In the genomic region with DNA sequence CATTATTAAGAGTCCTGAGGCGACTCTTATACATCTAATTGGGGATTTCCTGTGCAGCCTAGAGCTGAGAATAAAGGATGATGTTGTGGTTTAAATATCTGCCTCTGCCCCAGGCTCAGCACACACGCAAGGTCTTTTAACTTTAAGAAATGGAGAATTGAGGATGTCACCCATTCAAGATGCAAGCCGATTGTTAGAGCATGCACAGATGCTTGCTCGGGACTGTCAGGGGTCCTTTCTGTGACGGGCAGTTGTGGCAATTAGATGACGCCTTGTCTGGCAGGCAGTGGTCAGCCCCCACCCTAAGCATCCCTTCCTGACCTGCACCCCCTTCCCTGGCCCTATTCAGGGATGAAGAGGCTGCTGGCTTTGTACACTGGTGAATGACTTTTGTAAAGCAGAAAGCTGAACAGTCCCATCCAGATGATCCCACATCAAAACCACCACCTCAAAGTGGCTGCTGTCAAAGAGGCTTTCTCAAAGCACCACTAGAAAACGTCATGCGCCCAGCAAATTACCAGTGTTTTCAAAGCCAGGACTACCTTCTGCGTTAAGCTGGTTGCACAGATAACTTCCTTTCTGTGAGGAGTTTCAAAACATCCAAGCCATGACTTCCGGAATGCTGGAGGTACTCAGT, we compare ENCODE assay signal across 9 cellular contexts. TPM values are rescaled to one million over a fixed set of nuclear protein-coding genes. Genes with fewer than 3 reads are reported as not detected.
DNase-seq lines count a peak whose midpoint lies in the region; ATAC-seq and TF ChIP-seq lines count a peak whose summit lies in the region.
"Had no signal": no experiment of that assay in that cellular context is flagged by ENCODE, and none has a peak within 500 bp of the region (broad histone marks: within the 10 kb centered on the region; RNA-seq: fewer than 3 reads in every experiment).

No MANE protein-coding gene starts in this region.

- H3K36me3 Mint-ChIP-seq in activated CD8-positive, alpha-beta memory T cell treated with anti-CD3 and anti-CD28 coated beads, Interleukin-2, amount 10 ng/mL, durations not matched to agents 7 days and 5 days, result no peaks in the 10 kb centered on the region
- H3K36me3 Mint-ChIP-seq in stimulated activated memory B cell treated with anti-CD40 and anti-IgM and Interleukin-4, amounts not matched to agents 10 μg/mL and 1 μg/mL and 100 μg/mL, for 72 hours, result no peaks in the 10 kb centered on the region
- no peaks in the 10 kb centered on the region for H3K36me3 Mint-ChIP-seq in osteocyte (ENCODE audit: unreplicated experiment)

- peak overlapping the region; percentile 47 for H3K4me3 Mint-ChIP-seq in activated CD8-positive, alpha-beta memory T cell treated with anti-CD3 and anti-CD28 coated beads, Interleukin-2, amount 10 ng/mL, durations not matched to agents 7 days and 5 days
- no peak overlapping the region for H3K4me3 Mint-ChIP-seq in stimulated activated memory B cell treated with anti-CD40 and anti-IgM and Interleukin-4, amounts not matched to agents 10 μg/mL and 1 μg/mL and 100 μg/mL, for 72 hours
- H3K4me3 Mint-ChIP-seq in osteocyte (ENCODE audit: unreplicated experiment), result no peak overlapping the region

- peak overlapping the region; percentile 95 for H3K27ac Mint-ChIP-seq in activated CD8-positive, alpha-beta memory T cell treated with anti-CD3 and anti-CD28 coated beads, Interleukin-2, amount 10 ng/mL, durations not matched to agents 7 days and 5 days
- no peak overlapping the region for H3K27ac Mint-ChIP-seq in stimulated activated memory B cell treated with anti-CD40 and anti-IgM and Interleukin-4, amounts not matched to agents 10 μg/mL and 1 μg/mL and 100 μg/mL, for 72 hours
- H3K27ac Mint-ChIP-seq in osteocyte (ENCODE audit: unreplicated experiment), result no peak overlapping the region

- H3K9me3 Mint-ChIP-seq in activated CD8-positive, alpha-beta memory T cell treated with anti-CD3 and anti-CD28 coated beads, Interleukin-2, amount 10 ng/mL, durations not matched to agents 7 days and 5 days (ENCODE audit: low read depth), result no peaks in the 10 kb centered on the region
- H3K9me3 Mint-ChIP-seq in stimulated activated memory B cell treated with anti-CD40 and anti-IgM and Interleukin-4, amounts not matched to agents 10 μg/mL and 1 μg/mL and 100 μg/mL, for 72 hours, result no peaks in the 10 kb centered on the region
- no peaks in the 10 kb centered on the region for H3K9me3 Mint-ChIP-seq in osteocyte (ENCODE audit: unreplicated experiment)

- H3K9me3 ChIP-seq in mucosa of descending colon, result no peaks in the 10 kb centered on the region

- H3K4me1 ChIP-seq in mucosa of descending colon (ENCODE audit: low read depth), result peaks cover 35% of the 10 kb centered on the region

- TF ChIP-seq CTCF in mucosa of descending colon (IDR thresholded peaks at IDR 0.05) (no peak), osteocyte (IDR thresholded peaks at IDR 0.05) (no peak)

- peak; percentile 72 for ATAC-seq in activated CD8-positive, alpha-beta memory T cell treated with anti-CD3 and anti-CD28 coated beads, Interleukin-2, amount 10 ng/mL, durations not matched to agents 7 days and 5 days
- ATAC-seq in mucosa of descending colon, result peak; percentile 11
- ATAC-seq in stimulated activated memory B cell treated with anti-CD40 and anti-IgM and Interleukin-4, amounts not matched to agents 10 μg/mL and 1 μg/mL and 100 μg/mL, for 72 hours, result peak; percentile 37
- ATAC-seq in HG03457 (IDR thresholded peaks at IDR 0.05; ENCODE audit: unreplicated experiment), result no peak

- H3K36me3 ChIP-seq in mucosa of descending colon (ENCODE audit: low read depth), result no peaks in the 10 kb centered on the region

- H3K4me3 ChIP-seq in mucosa of descending colon, result no peak overlapping the region

- CTCF ChIA-PET in activated CD8-positive, alpha-beta memory T cell treated with anti-CD3 and anti-CD28 coated beads, Interleukin-2, amount 10 ng/mL, durations not matched to agents 7 days and 5 days (lab: Charles Lee), result interaction anchor here (0.7 to 3.5 kb wide), 10 partner anchors 8 to 150 kb away, joined by 3 to 86 read pairs (median 8); a partner anchor contains a TSS

- DNase-seq in NOMO-1 treated with dmso at 0.1 percent for 144 hours (lab: John Stamatoyannopoulos, UW; ENCODE audit: unreplicated experiment) (peak; percentile 32), mucosa of descending colon (peak in 1 of 3 donors; percentile 51), NCI-H526 treated with DMSO at 0.1 percent for 48 hours (lab: John Stamatoyannopoulos, UW) (no peak), osteocyte (ENCODE audit: extremely low spot score, unreplicated experiment) (no peak)
- peak; percentile 86 for DNase-seq in activated CD8-positive, alpha-beta memory T cell treated with anti-CD3 and anti-CD28 coated beads, Interleukin-2, amount 10 ng/mL, durations not matched to agents 7 days and 5 days

- H3K4me1 Mint-ChIP-seq in activated CD8-positive, alpha-beta memory T cell treated with anti-CD3 and anti-CD28 coated beads, Interleukin-2, amount 10 ng/mL, durations not matched to agents 7 days and 5 days, result peaks cover 71% of the 10 kb centered on the region
- H3K4me1 Mint-ChIP-seq in stimulated activated memory B cell treated with anti-CD40 and anti-IgM and Interleukin-4, amounts not matched to agents 10 μg/mL and 1 μg/mL and 100 μg/mL, for 72 hours, result peaks cover 14% of the 10 kb centered on the region
- H3K4me1 Mint-ChIP-seq in osteocyte (ENCODE audit: unreplicated experiment), result peaks cover 6% of the 10 kb centered on the region

- H3K27me3 Mint-ChIP-seq in activated CD8-positive, alpha-beta memory T cell treated with anti-CD3 and anti-CD28 coated beads, Interleukin-2, amount 10 ng/mL, durations not matched to agents 7 days and 5 days, result no peaks in the 10 kb centered on the region
- H3K27me3 Mint-ChIP-seq in stimulated activated memory B cell treated with anti-CD40 and anti-IgM and Interleukin-4, amounts not matched to agents 10 μg/mL and 1 μg/mL and 100 μg/mL, for 72 hours, result peaks cover 11% of the 10 kb centered on the region
- peaks cover 12% of the 10 kb centered on the region for H3K27me3 Mint-ChIP-seq in osteocyte (ENCODE audit: unreplicated experiment)

- intact Hi-C loops in mucosa of descending colon (cut with DNase I, micrococcal nuclease), result no loop called here

RNA-seq across cellular contexts. Expression of a gene that starts 23.7 kb away (rescaled TPM):
- total RNA-seq in activated CD8-positive, alpha-beta memory T cell treated with anti-CD3 and anti-CD28 coated beads, Interleukin-2, amount 10 ng/mL, durations not matched to agents 7 days and 5 days, result not detected
- total RNA-seq in mucosa of descending colon (under 1 TPM; 0.20 to 0.98 (median 0.63) TPM), osteocyte (not detected in 2 replicates)
- total RNA-seq: fibroblast of lung, M059J had no signal

Comparison
In these comparisons a context has a peak if more than half of its experiments do, and no peak if none do; other contexts are left out.
1. DNase-seq: peak in NOMO-1 treated with dmso at 0.1 percent for 144 hours (single experiment) and activated CD8-positive, alpha-beta memory T cell treated with anti-CD3 and anti-CD28 coated beads, Interleukin-2, amount 10 ng/mL, durations not matched to agents 7 days and 5 days (single experiment); none in NCI-H526 treated with DMSO at 0.1 percent for 48 hours (single experiment) and osteocyte (single experiment).